27 cellular contexts compared by ENCODE assay signal in genomic region chrX:107752037-107752436, GRCh38. TPM values are rescaled to one million over a fixed set of nuclear protein-coding genes. Genes with fewer than 3 reads are reported as not detected.
"Had no signal": no experiment of that assay in that cellular context is flagged by ENCODE, and none has a peak within 500 bp of the region (broad histone marks: within the 10 kb centered on the region; RNA-seq: fewer than 3 reads in every experiment).

No MANE protein-coding gene starts in this region.

- H3K36me3 Mint-ChIP-seq: naive B cell had no signal

- H3K4me1 Mint-ChIP-seq: activated B cell treated with CpG ODN at 0.5 μM for 24 hours; activated T-helper 17 cell treated with anti-CD3 and anti-CD28 coated beads, Interleukin-2, amount 50 U/mL, for 72 hours; stimulated activated naive B cell treated with anti-CD40 and anti-IgM and Interleukin-4, amounts not matched to agents 10 μg/mL and 1 μg/mL and 100 μg/mL, for 72 hours had no signal

- H3K4me3 Mint-ChIP-seq: activated B cell treated with CpG ODN at 0.5 μM for 24 hours; activated CD8-positive, alpha-beta T cell treated with anti-CD3 and anti-CD28 coated beads for 36 hours; activated naive CD8-positive, alpha-beta T cell treated with anti-CD3 and anti-CD28 coated beads, Interleukin-2, amount 50 U/mL, for 24 hours; activated T-helper 17 cell treated with anti-CD3 and anti-CD28 coated beads, Interleukin-2, amount 50 U/mL, for 72 hours; endodermal cell; naive B cell; stimulated activated naive B cell treated with anti-CD40 and anti-IgM and Interleukin-4, amounts not matched to agents 10 μg/mL and 1 μg/mL and 100 μg/mL, for 72 hours had no signal

- ATAC-seq: activated CD8-positive, alpha-beta T cell treated with anti-CD3 and anti-CD28 coated beads for 36 hours; activated naive CD8-positive, alpha-beta T cell treated with anti-CD3 and anti-CD28 coated beads, Interleukin-2, amount 50 U/mL, for 24 hours; activated T-helper 17 cell treated with anti-CD3 and anti-CD28 coated beads, Interleukin-2, amount 50 U/mL, for 72 hours; foreskin keratinocyte; mucosa of descending colon; stimulated activated naive B cell treated with anti-CD40 and anti-IgM and Interleukin-4, amounts not matched to agents 10 μg/mL and 1 μg/mL and 100 μg/mL, for 72 hours had no signal

- H3K27ac Mint-ChIP-seq: activated B cell treated with CpG ODN at 0.5 μM for 24 hours; activated CD8-positive, alpha-beta T cell treated with anti-CD3 and anti-CD28 coated beads for 36 hours; activated naive CD8-positive, alpha-beta T cell treated with anti-CD3 and anti-CD28 coated beads, Interleukin-2, amount 50 U/mL, for 24 hours; activated T-helper 17 cell treated with anti-CD3 and anti-CD28 coated beads, Interleukin-2, amount 50 U/mL, for 72 hours; endodermal cell; stimulated activated naive B cell treated with anti-CD40 and anti-IgM and Interleukin-4, amounts not matched to agents 10 μg/mL and 1 μg/mL and 100 μg/mL, for 72 hours had no signal

- H3K27me3 Mint-ChIP-seq: activated B cell treated with CpG ODN at 0.5 μM for 24 hours; activated CD8-positive, alpha-beta T cell treated with anti-CD3 and anti-CD28 coated beads for 36 hours; activated naive CD8-positive, alpha-beta T cell treated with anti-CD3 and anti-CD28 coated beads, Interleukin-2, amount 50 U/mL, for 24 hours; activated T-helper 17 cell treated with anti-CD3 and anti-CD28 coated beads, Interleukin-2, amount 50 U/mL, for 72 hours; naive B cell; stimulated activated naive B cell treated with anti-CD40 and anti-IgM and Interleukin-4, amounts not matched to agents 10 μg/mL and 1 μg/mL and 100 μg/mL, for 72 hours had no signal

- H3K9me3 Mint-ChIP-seq: activated B cell treated with CpG ODN at 0.5 μM for 24 hours; activated CD8-positive, alpha-beta T cell treated with anti-CD3 and anti-CD28 coated beads for 36 hours; activated naive CD8-positive, alpha-beta T cell treated with anti-CD3 and anti-CD28 coated beads, Interleukin-2, amount 50 U/mL, for 24 hours; activated T-helper 17 cell treated with anti-CD3 and anti-CD28 coated beads, Interleukin-2, amount 50 U/mL, for 72 hours; endodermal cell; naive B cell; stimulated activated naive B cell treated with anti-CD40 and anti-IgM and Interleukin-4, amounts not matched to agents 10 μg/mL and 1 μg/mL and 100 μg/mL, for 72 hours had no signal

- H3K27ac ChIP-seq: epithelial cell of prostate, foreskin keratinocyte, spleen, transverse colon had no signal

- H3K27me3 ChIP-seq: foreskin keratinocyte, ovary, sigmoid colon, transverse colon, uterus had no signal

- H3K4me3 ChIP-seq: mucosa of descending colon, ovary, sigmoid colon, spleen, transverse colon, uterus had no signal

- DNase-seq: activated B cell treated with CpG ODN at 0.5 μM for 24 hours; activated CD4-positive, alpha-beta T cell treated with anti-CD3 and anti-CD28 coated beads for 4 hours; activated CD8-positive, alpha-beta T cell treated with anti-CD3 and anti-CD28 coated beads for 36 hours; activated naive CD4-positive, alpha-beta T cell treated with Interleukin-2 at 50 U/mL for 16 hours; activated naive CD8-positive, alpha-beta T cell treated with anti-CD3 and anti-CD28 coated beads, Interleukin-2, amount 50 U/mL, for 24 hours; activated T-cell treated with anti-CD3 and anti-CD28 coated beads, Interleukin-2, amount 50 U/mL, for 1 hour; endodermal cell; foreskin keratinocyte; kidney; mesenchymal stem cell; mucosa of descending colon; naive B cell; ovary; sigmoid colon; SK-N-SH; spleen; stimulated activated CD4-positive, alpha-beta T cell treated with anti-CD3 and anti-CD28 coated beads, Interleukin-4, amount 100 ng/mL, for 4 hours; stimulated activated naive B cell treated with anti-CD40 and anti-IgM and Interleukin-4, amounts not matched to agents 10 μg/mL and 1 μg/mL and 100 μg/mL, for 72 hours; T-helper 1 cell; T-helper 9 cell; transverse colon; uterus had no signal

- H3K9me3 ChIP-seq: mucosa of descending colon, ovary, sigmoid colon, SK-N-SH, spleen, transverse colon, uterus had no signal

- H3K4me1 ChIP-seq: uterus had no signal

- H3K36me3 ChIP-seq: ovary, sigmoid colon, spleen, transverse colon, uterus had no signal

RNA-seq across cellular contexts. Expression of gene NCBP2L, which starts 25.5 kb away (rescaled TPM):
- total RNA-seq: activated B cell treated with CpG ODN at 0.5 μM for 24 hours; activated CD8-positive, alpha-beta T cell treated with anti-CD3 and anti-CD28 coated beads for 36 hours; activated T-helper 17 cell treated with anti-CD3 and anti-CD28 coated beads, Interleukin-2, amount 50 U/mL, for 72 hours; aorta; endodermal cell; fibroblast of lung; foreskin keratinocyte; kidney; mucosa of descending colon; sigmoid colon; spleen; subcutaneous adipose tissue; transverse colon; uterus had no signal
- polyA plus RNA-seq: aorta, fibroblast of lung, foreskin keratinocyte, sigmoid colon, SK-N-SH had no signal
